15 cellular contexts compared by ENCODE assay signal in the genomic region with DNA sequence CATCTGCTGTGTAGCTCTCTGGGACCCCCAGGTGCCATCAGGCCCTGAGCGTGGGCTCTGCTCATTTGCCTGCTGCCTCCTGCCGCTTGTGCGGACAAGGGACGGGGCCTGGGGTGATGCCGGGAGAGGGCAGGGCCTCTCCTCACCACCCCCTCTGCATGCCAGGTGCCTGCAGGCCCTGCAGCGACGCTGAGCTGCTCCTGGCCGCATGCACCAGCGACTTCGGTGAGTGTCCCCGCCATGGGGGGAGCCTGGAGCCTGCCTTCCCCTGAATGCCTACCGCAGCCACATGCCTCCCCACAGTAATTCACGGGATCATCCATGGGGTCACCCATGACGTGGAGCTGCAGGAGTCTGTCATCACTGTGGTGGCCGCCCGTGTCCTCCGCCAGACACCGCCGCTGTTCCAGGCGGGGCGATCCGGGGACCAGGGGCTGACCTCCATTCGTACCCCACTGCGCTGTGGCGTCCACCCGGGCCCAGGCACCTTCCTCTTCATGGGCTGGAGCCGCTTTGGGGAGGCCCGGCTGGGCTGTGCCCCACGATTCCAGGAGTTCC. TPM values are rescaled to one million over a fixed set of nuclear protein-coding genes. Genes with fewer than 3 reads are reported as not detected.
A peak's percentile ranks its signal among the peaks of the same experiment; 100 is the strongest.
DNase-seq lines count a peak whose midpoint lies in the region; ATAC-seq and TF ChIP-seq lines count a peak whose summit lies in the region.
"Had no signal": no experiment of that assay in that cellular context is flagged by ENCODE, and none has a peak within 500 bp of the region (broad histone marks: within the 10 kb centered on the region; RNA-seq: fewer than 3 reads in every experiment).

No MANE protein-coding gene starts in this region.

- peak overlapping the region; percentile 95 for H3K27ac ChIP-seq in RWPE1
- H3K27ac ChIP-seq: GM23248, HL-60, prostate gland had no signal

- no peak for ATAC-seq in activated naive CD8-positive, alpha-beta T cell treated with anti-CD3 and anti-CD28 coated beads, Interleukin-2, amount 50 U/mL, for 24 hours
- ATAC-seq in stimulated activated naive CD8-positive, alpha-beta T cell treated with anti-CD3 and anti-CD28 coated beads, Interleukin-15, amount 100 ng/mL, for 72 hours: no peak
- no peak for ATAC-seq in GM21786 (IDR thresholded peaks at IDR 0.05; ENCODE audit: unreplicated experiment)
- ATAC-seq: esophagus mucosa had no signal

- H3K4me1 Mint-ChIP-seq in activated naive CD8-positive, alpha-beta T cell treated with anti-CD3 and anti-CD28 coated beads, Interleukin-2, amount 50 U/mL, for 24 hours: peaks cover 22% of the 10 kb centered on the region
- peaks cover 20% of the 10 kb centered on the region for H3K4me1 Mint-ChIP-seq in activated naive CD8-positive, alpha-beta T cell treated with anti-CD3 and anti-CD28 coated beads for 36 hours
- H3K4me1 Mint-ChIP-seq in stimulated activated naive CD8-positive, alpha-beta T cell treated with anti-CD3 and anti-CD28 coated beads, Interleukin-15, amount 100 ng/mL, for 72 hours: peaks cover 49% of the 10 kb centered on the region
- H3K4me1 Mint-ChIP-seq in immature natural killer cell: peaks cover 8 to 21% of the 10 kb centered on the region in 2 donors

- H3K4me3 Mint-ChIP-seq in activated naive CD8-positive, alpha-beta T cell treated with anti-CD3 and anti-CD28 coated beads, Interleukin-2, amount 50 U/mL, for 24 hours: peak overlapping the region; percentile 61
- no peak overlapping the region for H3K4me3 Mint-ChIP-seq in activated naive CD8-positive, alpha-beta T cell treated with anti-CD3 and anti-CD28 coated beads for 36 hours
- H3K4me3 Mint-ChIP-seq in stimulated activated naive CD8-positive, alpha-beta T cell treated with anti-CD3 and anti-CD28 coated beads, Interleukin-15, amount 100 ng/mL, for 72 hours: peak overlapping the region; percentile 76 to 86
- peak overlapping the region in 2 of 5 donors; percentile 29 to 76 for H3K4me3 Mint-ChIP-seq in immature natural killer cell

- no peak overlapping the region for H3K27ac Mint-ChIP-seq in activated naive CD8-positive, alpha-beta T cell treated with anti-CD3 and anti-CD28 coated beads, Interleukin-2, amount 50 U/mL, for 24 hours
- H3K27ac Mint-ChIP-seq in activated naive CD8-positive, alpha-beta T cell treated with anti-CD3 and anti-CD28 coated beads for 36 hours: no peak overlapping the region
- H3K27ac Mint-ChIP-seq in stimulated activated naive CD8-positive, alpha-beta T cell treated with anti-CD3 and anti-CD28 coated beads, Interleukin-15, amount 100 ng/mL, for 72 hours: no peak overlapping the region
- no peak overlapping the region for H3K27ac Mint-ChIP-seq in immature natural killer cell

- CTCF ChIA-PET in RWPE1 (lab: Yijun Ruan, JAX): no interaction called here

- no peak for DNase-seq in activated naive CD8-positive, alpha-beta T cell treated with anti-CD3 and anti-CD28 coated beads, Interleukin-2, amount 50 U/mL, for 24 hours
- DNase-seq in activated naive CD8-positive, alpha-beta T cell treated with anti-CD3 and anti-CD28 coated beads for 36 hours: no peak
- no peak for DNase-seq in RWPE1 (ENCODE audit: low spot score)
- no peak for DNase-seq in epithelial cell of esophagus (ENCODE audit: low read depth)
- no peak for DNase-seq in stimulated activated naive CD8-positive, alpha-beta T cell treated with anti-CD3 and anti-CD28 coated beads, Interleukin-15, amount 100 ng/mL, for 72 hours
- no peak for DNase-seq in lower leg skin (ENCODE audit: low spot score in 2 of 2)
- DNase-seq in immature natural killer cell: no peak
- DNase-seq: activated CD4-positive, alpha-beta T cell treated with anti-CD3 and anti-CD28 coated beads for 1 hour; activated effector memory CD4-positive, alpha-beta T cell treated with Interleukin-2 at 50 U/mL for 16 hours; mammary epithelial cell had no signal

- POLR2A ChIA-PET in RWPE1 (lab: Yijun Ruan, JAX; ENCODE audit: low non-redundant PET): interaction anchor here (0.8 kb wide), 1 partner anchor 72 kb away, joined by 7 read pairs; the partner anchor contains the start of gene CHTF18

- TF ChIP-seq POLR2A in lower leg skin (IDR thresholded peaks at IDR 0.05): no peak

- TF ChIP-seq CTCF in RWPE1 (conservative IDR thresholded peaks at IDR 0.05; ENCODE audit: low read depth) (no peak), epithelial cell of esophagus (IDR thresholded peaks at IDR 0.05; ENCODE audit: insufficient read depth, low read depth, low read length, missing control alignments) (no peak), lower leg skin (IDR thresholded peaks at IDR 0.05) (no peak)

- H3K4me3 ChIP-seq in epithelial cell of esophagus (ENCODE audit: low read length) (peak overlapping the region; percentile 54), lower leg skin (ENCODE audit: low read depth, poor library complexity, severe bottlenecking) (no peak overlapping the region)

- no peaks in the 10 kb centered on the region for H3K36me3 Mint-ChIP-seq in activated naive CD8-positive, alpha-beta T cell treated with anti-CD3 and anti-CD28 coated beads, Interleukin-2, amount 50 U/mL, for 24 hours (ENCODE audit: low read depth)
- H3K36me3 Mint-ChIP-seq in activated naive CD8-positive, alpha-beta T cell treated with anti-CD3 and anti-CD28 coated beads for 36 hours: no peaks in the 10 kb centered on the region
- no peaks in the 10 kb centered on the region for H3K36me3 Mint-ChIP-seq in immature natural killer cell

- 77 to 83% methylated on average over 24 to 29 of the region's 29 CpGs for WGBS in lower leg skin, 2 donors

- H3K9me3 Mint-ChIP-seq in activated naive CD8-positive, alpha-beta T cell treated with anti-CD3 and anti-CD28 coated beads, Interleukin-2, amount 50 U/mL, for 24 hours: no peaks in the 10 kb centered on the region
- H3K9me3 Mint-ChIP-seq in activated naive CD8-positive, alpha-beta T cell treated with anti-CD3 and anti-CD28 coated beads for 36 hours: no peaks in the 10 kb centered on the region
- H3K9me3 Mint-ChIP-seq in stimulated activated naive CD8-positive, alpha-beta T cell treated with anti-CD3 and anti-CD28 coated beads, Interleukin-15, amount 100 ng/mL, for 72 hours: no peaks in the 10 kb centered on the region
- no peaks in the 10 kb centered on the region for H3K9me3 Mint-ChIP-seq in immature natural killer cell

- peaks cover 14% of the 10 kb centered on the region for H3K27me3 Mint-ChIP-seq in activated naive CD8-positive, alpha-beta T cell treated with anti-CD3 and anti-CD28 coated beads, Interleukin-2, amount 50 U/mL, for 24 hours
- H3K27me3 Mint-ChIP-seq in activated naive CD8-positive, alpha-beta T cell treated with anti-CD3 and anti-CD28 coated beads for 36 hours: peaks cover 11% of the 10 kb centered on the region
- peaks cover 16% of the 10 kb centered on the region for H3K27me3 Mint-ChIP-seq in stimulated activated naive CD8-positive, alpha-beta T cell treated with anti-CD3 and anti-CD28 coated beads, Interleukin-15, amount 100 ng/mL, for 72 hours
- peaks cover 1 to 6% (median 5%) of the 10 kb centered on the region in 3 donors for H3K27me3 Mint-ChIP-seq in immature natural killer cell (ENCODE audit: low read depth in 3 of 3)

- intact Hi-C loops in lower leg skin (cut with DNase I; ENCODE audit: low total_unique reads): loop anchor here (10.0 kb wide), 1 partner anchor 378 kb away; the partner anchor contains the start of gene C1QTNF8

RNA-seq across cellular contexts. Expression of gene METRN, which starts 1.9 kb away (rescaled TPM):
- total RNA-seq in activated naive CD8-positive, alpha-beta T cell treated with anti-CD3 and anti-CD28 coated beads for 36 hours: 10 to 100 TPM; 22.3 to 25.3 TPM
- 10 to 100 TPM; 24.2 to 48.4 (median 36.0) TPM for total RNA-seq in lower leg skin
- 10 to 100 TPM; 29.6 to 61.7 (median 45.4) TPM for polyA plus RNA-seq in immature natural killer cell

RNA-seq across cellular contexts. Expression of gene ANTKMT, which starts 4.1 kb away (rescaled TPM):
- total RNA-seq in activated naive CD8-positive, alpha-beta T cell treated with anti-CD3 and anti-CD28 coated beads for 36 hours: 10 to 100 TPM; 37.3 to 40.1 TPM
- total RNA-seq in lower leg skin: 10 to 100 TPM; 24.9 to 42.4 (median 32.1) TPM
- polyA plus RNA-seq in immature natural killer cell: 100 to 1,000 TPM in 1 of 3 donors, 10 to 100 TPM in 2; 71.7 to 110 (median 94.1) TPM

RNA-seq across cellular contexts. Expression of gene CCDC78, which starts 9.4 kb away (rescaled TPM):
- total RNA-seq in activated naive CD8-positive, alpha-beta T cell treated with anti-CD3 and anti-CD28 coated beads for 36 hours: 1 to 10 TPM; 6.5 to 8.1 TPM
- total RNA-seq in lower leg skin: under 1 TPM in 2 of 4 donors, not detected in 2; 0.52 to 0.55 TPM
- polyA plus RNA-seq in immature natural killer cell: 1 to 10 TPM in 2 of 3 donors, under 1 TPM in 1; 0.34 to 1.7 (median 1.4) TPM

RNA-seq across cellular contexts. Expression of gene HAGHL, which starts 10.1 kb away (rescaled TPM):
- total RNA-seq in activated naive CD8-positive, alpha-beta T cell treated with anti-CD3 and anti-CD28 coated beads for 36 hours: 10 to 100 TPM; 22.9 to 24.4 TPM
- 1 to 10 TPM; 4.5 to 6.3 (median 6.0) TPM for total RNA-seq in lower leg skin
- 10 to 100 TPM in 1 of 3 donors, 1 to 10 TPM in 2; 6.4 to 12.0 (median 9.1) TPM for polyA plus RNA-seq in immature natural killer cell

RNA-seq across cellular contexts. Expression of gene FBXL16, which starts 11.2 kb away (rescaled TPM):
- total RNA-seq in activated naive CD8-positive, alpha-beta T cell treated with anti-CD3 and anti-CD28 coated beads for 36 hours: 1 to 10 TPM; 3.2 to 6.0 TPM
- total RNA-seq in lower leg skin: 10 to 100 TPM; 18.3 to 33.6 (median 25.2) TPM
- under 1 TPM in 1 of 3 donors, not detected in 2; 0.20 TPM for polyA plus RNA-seq in immature natural killer cell

Comparison
In these comparisons a context has a peak if more than half of its experiments do, and no peak if none do; other contexts are left out.
1. RNA of gene CCDC78, which starts 9.4 kb away (total RNA-seq): 6.5 to 8.1 TPM in activated naive CD8-positive, alpha-beta T cell treated with anti-CD3 and anti-CD28 coated beads for 36 hours; 0.52 to 0.55 TPM in lower leg skin; every median in the first group is over 4 times any median in the second.